Comparison of ENCODE assay signal across 18 cellular contexts in the genomic region with DNA sequence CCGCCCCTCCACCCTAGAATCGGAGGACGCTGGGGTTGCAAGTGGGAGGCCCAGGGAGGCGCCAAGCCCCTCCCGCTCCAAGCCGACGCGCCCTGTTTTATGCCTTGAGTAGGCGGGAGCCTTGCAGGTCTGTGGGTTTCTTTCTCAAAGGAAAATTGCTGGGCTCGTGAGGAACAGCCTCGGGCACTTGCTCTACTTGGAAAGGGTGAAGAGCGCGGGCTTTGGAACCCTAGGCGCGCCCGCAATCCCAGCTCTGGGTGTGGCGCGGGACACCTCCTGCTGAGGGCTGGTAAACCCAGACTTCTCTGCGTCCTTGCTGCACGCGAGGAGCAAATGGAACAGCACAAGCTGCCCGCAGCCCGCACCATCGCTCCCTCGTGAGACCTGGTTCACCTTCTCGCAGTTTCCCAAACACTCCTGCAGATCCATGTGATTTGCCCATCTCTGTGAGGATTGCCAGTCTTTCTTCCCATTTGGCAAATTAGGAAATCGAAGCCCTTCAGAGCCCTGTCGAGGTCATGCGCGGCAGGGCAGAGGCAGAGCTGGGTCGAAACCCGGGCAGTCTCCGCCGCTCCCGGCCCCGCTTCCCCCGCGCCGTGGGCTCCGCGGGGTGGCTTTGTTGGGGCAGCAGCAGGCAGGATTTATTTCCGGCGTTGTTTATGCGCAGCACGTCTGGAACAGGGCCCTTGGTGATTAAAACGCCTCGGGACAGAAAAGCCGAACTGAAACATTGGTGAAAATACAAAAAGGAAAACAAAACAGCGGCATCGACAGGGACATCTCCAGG.
DNase-seq lines count a peak whose midpoint lies in the region; ATAC-seq and TF ChIP-seq lines count a peak whose summit lies in the region.
"Had no signal": no experiment of that assay in that cellular context is flagged by ENCODE, and none has a peak within 500 bp of the region (broad histone marks: within the 10 kb centered on the region; RNA-seq: fewer than 3 reads in every experiment).

No MANE protein-coding gene starts in this region.

- H3K36me3 Mint-ChIP-seq in H9 (ENCODE audit: insufficient read depth in 1 of 3, low read depth in 3 of 3): peaks cover 0 to 2% (median 0%) of the 10 kb centered on the region in 3 experiments; a peak in 2 of 7 replicates
- H3K36me3 Mint-ChIP-seq: CD14-positive monocyte had no signal

- peak overlapping the region; percentile 38 for H3K14ac ChIP-seq in H9 (ENCODE audit: insufficient read depth, low read length)

- no peak overlapping the region for H3K4ac ChIP-seq in H9 (ENCODE audit: low read depth, low read length)

- no peak overlapping the region for H2BK20ac ChIP-seq in H9 (ENCODE audit: low read depth, low read length, poor library complexity, severe bottlenecking)

- H4K8ac ChIP-seq in H9 (replicated peaks; ENCODE audit: insufficient read length, low read depth, low read length): no peak overlapping the region

- no peak overlapping the region for H3K27ac ChIP-seq in H9 (ENCODE audit: insufficient read length, low read depth, low read length)
- H3K27ac ChIP-seq: stomach had no signal

- H2AK5ac ChIP-seq in H9 (ENCODE audit: insufficient read length, low read length): no peak overlapping the region

- peaks cover under 1 to 3% of the 10 kb centered on the region in 2 experiments for H3K9me3 Mint-ChIP-seq in H9
- H3K9me3 Mint-ChIP-seq: T-helper 2 cell treated with Interferon-gamma antibody and Interleukin-4, amounts not matched to agents 5 μg/mL and 100 μg/mL, for 36 hours had no signal

- WGBS in H9 (ENCODE audit: extremely low coverage, insufficient read length, low lambda C conversion rate): no CpG with 5 or more reads among the region's 50 CpGs

- peaks cover 7% of the 10 kb centered on the region for H3K23me2 ChIP-seq in H9 (ENCODE audit: insufficient read length, low read depth, low read length, poor library complexity, severe bottlenecking)

- no peaks in the 10 kb centered on the region for H3K79me2 ChIP-seq in H9 (ENCODE audit: insufficient read depth, low read length)

- TF ChIP-seq CTCF in H9 (conservative IDR thresholded peaks at IDR 0.05) (no peak), omental fat pad (IDR thresholded peaks at IDR 0.05) (no peak)

- no peak overlapping the region for H2BK120ac ChIP-seq in H9 (ENCODE audit: low read depth, low read length, poor library complexity, severe bottlenecking)

- H4K20me1 ChIP-seq in H9 (ENCODE audit: control insufficient read depth, insufficient read depth, insufficient read length): no peaks in the 10 kb centered on the region

- H3K56ac ChIP-seq in H9 (ENCODE audit: insufficient read length, low read depth, low read length): no peak overlapping the region

- H3K4me1 Mint-ChIP-seq in H9: peaks cover 6 to 17% of the 10 kb centered on the region in 2 experiments; a peak in 3 of 4 replicates
- H3K4me1 Mint-ChIP-seq: CD14-positive monocyte, nephron had no signal

- DNase-seq in H9 (peak; percentile 41), NCI-H69 (lab: John Stamatoyannopoulos, UW) (peak; percentile 95), omental fat pad (ENCODE audit: low spot score) (no peak), NCI-H2107 (lab: John Stamatoyannopoulos, UW) (no peak)
- DNase-seq: activated CD4-positive, alpha-beta T cell treated with anti-CD3 and anti-CD28 coated beads for 48 hours; activated effector memory CD4-positive, alpha-beta T cell treated with Interleukin-2 at 50 U/mL for 16 hours; effector CD8-positive, alpha-beta T cell; GDM1; left ventricle myocardium superior; NCI-H510A treated with DMSO at 0.1 percent for 48 hours; stomach had no signal

- H3T11ph ChIP-seq in H9 (ENCODE audit: low read length): no peak overlapping the region

- H3K27ac Mint-ChIP-seq in H9: no peak overlapping the region
- H3K27ac Mint-ChIP-seq: CD14-positive monocyte; nephron; T-helper 2 cell treated with Interferon-gamma antibody and Interleukin-4, amounts not matched to agents 5 μg/mL and 100 μg/mL, for 36 hours had no signal

- H3K27me3 Mint-ChIP-seq in H9 (ENCODE audit: low read depth): peaks cover 39% of the 10 kb centered on the region

- H3K79me1 ChIP-seq in H9 (ENCODE audit: insufficient read depth, low read depth, low read length, poor library complexity, severe bottlenecking): no peaks in the 10 kb centered on the region

- no peak overlapping the region for H3K23ac ChIP-seq in H9 (ENCODE audit: insufficient read length, low read depth, low read length)

- H3K9ac ChIP-seq in H9 (ENCODE audit: extremely low read depth, insufficient read length, low read length): no peak overlapping the region

- H2AFZ ChIP-seq in H9 (ENCODE audit: low read length): no peak overlapping the region

- H3K9me3 ChIP-seq in H9 (ENCODE audit: control insufficient read depth, low read depth, low read length): no peaks in the 10 kb centered on the region
- H3K9me3 ChIP-seq: HAP-1 had no signal

- no peak overlapping the region for H3K18ac ChIP-seq in H9 (ENCODE audit: insufficient read length, low read depth, low read length)

- H2BK12ac ChIP-seq in H9 (ENCODE audit: insufficient read length, low read depth, low read length): no peak overlapping the region

- ATAC-seq in esophagus mucosa: peak; percentile 41
- ATAC-seq in omental fat pad (ENCODE audit: low FRiP score): peak; percentile 44
- ATAC-seq in HG02973 (IDR thresholded peaks at IDR 0.05; ENCODE audit: unreplicated experiment): no peak
- ATAC-seq in HG02840 (IDR thresholded peaks at IDR 0.05; ENCODE audit: low FRiP score, unreplicated experiment): no peak
- ATAC-seq: left ventricle myocardium superior had no signal

- no peak overlapping the region for H2BK5ac ChIP-seq in H9 (ENCODE audit: insufficient read length, low read length)

- H4K5ac ChIP-seq in H9 (ENCODE audit: insufficient read length, low read depth, low read length): no peak overlapping the region

- H3K4me3 Mint-ChIP-seq in H9: peak overlapping the region; percentile 52 to 66; a peak in 4 of 5 replicates
- H3K4me3 Mint-ChIP-seq: nephron; T-helper 2 cell treated with Interferon-gamma antibody and Interleukin-4, amounts not matched to agents 5 μg/mL and 100 μg/mL, for 36 hours had no signal

- no peaks in the 10 kb centered on the region; the same call in 1 of the 2 replicates for H3K27me3 ChIP-seq in H9 (ENCODE audit: insufficient read depth, low read length)

- no peak overlapping the region for H4K91ac ChIP-seq in H9 (ENCODE audit: insufficient read length, low read depth, low read length)

- peak overlapping the region; percentile 69 for H3K4me2 ChIP-seq in H9 (ENCODE audit: insufficient read depth, insufficient read length, low read length)

- H2BK15ac ChIP-seq in H9 (ENCODE audit: low read depth, low read length): no peak overlapping the region

- H3K4me1 ChIP-seq in H9 (ENCODE audit: insufficient read depth, low read length): no peaks in the 10 kb centered on the region
- H3K4me1 ChIP-seq: HAP-1 had no signal

Comparison
In these comparisons a context has a peak if more than half of its experiments do, and no peak if none do; other contexts are left out.
1. DNase-seq: peak in H9 (single experiment) and NCI-H69 (single experiment); none in omental fat pad (single experiment) and NCI-H2107 (single experiment).
2. ATAC-seq: peak in esophagus mucosa (single experiment) and omental fat pad (single experiment); none in HG02973 (single experiment) and HG02840 (single experiment).